16 cellular contexts compared by ENCODE assay signal in genomic region chr5:10335711-10336470, GRCh38. TPM values are rescaled to one million over a fixed set of nuclear protein-coding genes. Genes with fewer than 3 reads are reported as not detected.
DNase-seq lines count a peak whose midpoint lies in the region; ATAC-seq and TF ChIP-seq lines count a peak whose summit lies in the region.
"Had no signal": no experiment of that assay in that cellular context is flagged by ENCODE, and none has a peak within 500 bp of the region (broad histone marks: within the 10 kb centered on the region; RNA-seq: fewer than 3 reads in every experiment).

No MANE protein-coding gene starts in this region.

- H3K4me3 Mint-ChIP-seq in activated CD8-positive, alpha-beta memory T cell treated with anti-CD3 and anti-CD28 coated beads, Interleukin-2, amount 10 ng/mL, durations not matched to agents 7 days and 5 days = no peak overlapping the region
- no peak overlapping the region for H3K4me3 Mint-ChIP-seq in stimulated activated naive CD8-positive, alpha-beta T cell treated with anti-CD3 and anti-CD28 coated beads, Interleukin-15, amount 100 ng/mL, for 72 hours

- H3K27ac Mint-ChIP-seq in activated CD8-positive, alpha-beta memory T cell treated with anti-CD3 and anti-CD28 coated beads, Interleukin-2, amount 10 ng/mL, durations not matched to agents 7 days and 5 days = no peak overlapping the region
- H3K27ac Mint-ChIP-seq in stimulated activated naive CD8-positive, alpha-beta T cell treated with anti-CD3 and anti-CD28 coated beads, Interleukin-15, amount 100 ng/mL, for 72 hours = no peak overlapping the region
- H3K27ac Mint-ChIP-seq: IgD-negative memory B cell had no signal

- 70% methylated on average over 14 of the region's 14 CpGs for WGBS in liver

- H3K4me1 Mint-ChIP-seq in activated CD8-positive, alpha-beta memory T cell treated with anti-CD3 and anti-CD28 coated beads, Interleukin-2, amount 10 ng/mL, durations not matched to agents 7 days and 5 days = peaks cover 8% of the 10 kb centered on the region
- peaks cover 11% of the 10 kb centered on the region for H3K4me1 Mint-ChIP-seq in stimulated activated naive CD8-positive, alpha-beta T cell treated with anti-CD3 and anti-CD28 coated beads, Interleukin-15, amount 100 ng/mL, for 72 hours

- no peaks in the 10 kb centered on the region for H3K36me3 Mint-ChIP-seq in activated CD8-positive, alpha-beta memory T cell treated with anti-CD3 and anti-CD28 coated beads, Interleukin-2, amount 10 ng/mL, durations not matched to agents 7 days and 5 days
- H3K36me3 Mint-ChIP-seq: IgD-negative memory B cell had no signal

- CTCF ChIA-PET in activated CD8-positive, alpha-beta memory T cell treated with anti-CD3 and anti-CD28 coated beads, Interleukin-2, amount 10 ng/mL, durations not matched to agents 7 days and 5 days (lab: Charles Lee) = interaction anchor here (1.2 kb wide), 1 partner anchor 52 kb away, joined by 3 read pairs; no protein-coding TSS in a partner anchor

- intact Hi-C loops in Right ventricle myocardium inferior (cut with DNase I) = no loop called here

- peaks cover 40% of the 10 kb centered on the region for H3K27me3 Mint-ChIP-seq in activated CD8-positive, alpha-beta memory T cell treated with anti-CD3 and anti-CD28 coated beads, Interleukin-2, amount 10 ng/mL, durations not matched to agents 7 days and 5 days
- H3K27me3 Mint-ChIP-seq in stimulated activated naive CD8-positive, alpha-beta T cell treated with anti-CD3 and anti-CD28 coated beads, Interleukin-15, amount 100 ng/mL, for 72 hours = peaks cover 49% of the 10 kb centered on the region

- TF ChIP-seq CTCF in right atrium auricular region (IDR thresholded peaks at IDR 0.05) = no peak
- TF ChIP-seq CTCF in liver (IDR thresholded peaks at IDR 0.05; ENCODE audit: low read depth, low read length, missing input control) = no peak

- peak overlapping the region in 1 of 2 donors; percentile 55 for H3K9ac ChIP-seq in liver (ENCODE audit: low read depth in 1 of 2, low read length in 2 of 2)

- H3K36me3 ChIP-seq in right atrium auricular region (no peaks in the 10 kb centered on the region), liver (ENCODE audit: control insufficient read depth in 4 of 4, insufficient read depth in 3 of 4, low read depth in 1 of 4, low read length in 3 of 4) (no peaks in the 10 kb centered on the region)
- H3K36me3 ChIP-seq: BE2C, Peyer's patch had no signal

- ATAC-seq in Right ventricle myocardium inferior (no peak), HG02852 (IDR thresholded peaks at IDR 0.05; ENCODE audit: unreplicated experiment) (no peak), GM21825 (IDR thresholded peaks at IDR 0.05; ENCODE audit: unreplicated experiment) (no peak)
- no peak for ATAC-seq in activated CD8-positive, alpha-beta memory T cell treated with anti-CD3 and anti-CD28 coated beads, Interleukin-2, amount 10 ng/mL, durations not matched to agents 7 days and 5 days
- ATAC-seq in stimulated activated naive CD8-positive, alpha-beta T cell treated with anti-CD3 and anti-CD28 coated beads, Interleukin-15, amount 100 ng/mL, for 72 hours = no peak

- TF ChIP-seq RAD21 in liver (IDR thresholded peaks at IDR 0.05) = peak; percentile 45 to 57

- H3K4me3 ChIP-seq in right atrium auricular region = no peak overlapping the region
- H3K4me3 ChIP-seq in liver (ENCODE audit: low read depth in 1 of 3, low read length in 3 of 3) = no peak overlapping the region
- H3K4me3 ChIP-seq: Peyer's patch had no signal

- H3K27ac ChIP-seq in right atrium auricular region = peak overlapping the region; percentile 4 to 15
- peak overlapping the region; percentile 76 to 84 for H3K27ac ChIP-seq in liver (ENCODE audit: low read depth in 1 of 2, low read length in 2 of 2)
- H3K27ac ChIP-seq: Peyer's patch had no signal

- peak; percentile 49 for DNase-seq in right atrium auricular region (ENCODE audit: low spot score)
- no peak for DNase-seq in Right ventricle myocardium inferior (ENCODE audit: missing footprints)
- peak; percentile 19 for DNase-seq in activated CD8-positive, alpha-beta memory T cell treated with anti-CD3 and anti-CD28 coated beads, Interleukin-2, amount 10 ng/mL, durations not matched to agents 7 days and 5 days
- no peak for DNase-seq in stimulated activated naive CD8-positive, alpha-beta T cell treated with anti-CD3 and anti-CD28 coated beads, Interleukin-15, amount 100 ng/mL, for 72 hours
- DNase-seq: BE2C, DMS 273 treated with DMSO at 0.1 percent for 48 hours, NCI-H1105 treated with DMSO at 0.1 percent for 48 hours, NCI-H187 treated with DMSO at 0.1 percent for 48 hours, NCI-H446, NCI-H748 treated with DMSO at 0.1 percent for 48 hours, Peyer's patch, SHP77 treated with DMSO at 0.1 percent for 48 hours had no signal

- H3K4me1 ChIP-seq in right atrium auricular region (peaks cover 0 to 30% of the 10 kb centered on the region in 2 donors), liver (ENCODE audit: control insufficient read depth in 4 of 4, insufficient read depth in 4 of 4, low read length in 3 of 4) (peaks cover 7 to 43% (median 28%) of the 10 kb centered on the region in 4 donors)

- H3K9me3 ChIP-seq in right atrium auricular region (no peaks in the 10 kb centered on the region), liver (ENCODE audit: control insufficient read depth in 4 of 4, low read length in 3 of 4) (no peaks in the 10 kb centered on the region)
- H3K9me3 ChIP-seq: BE2C, Peyer's patch had no signal

- H3K27me3 ChIP-seq in right atrium auricular region (no peaks in the 10 kb centered on the region), liver (ENCODE audit: control insufficient read depth in 4 of 4, insufficient read depth in 4 of 4, low read length in 3 of 4) (no peaks in the 10 kb centered on the region)
- H3K27me3 ChIP-seq: BE2C, Peyer's patch had no signal

- H3K9me3 Mint-ChIP-seq in activated CD8-positive, alpha-beta memory T cell treated with anti-CD3 and anti-CD28 coated beads, Interleukin-2, amount 10 ng/mL, durations not matched to agents 7 days and 5 days (ENCODE audit: low read depth) = no peaks in the 10 kb centered on the region
- H3K9me3 Mint-ChIP-seq in stimulated activated naive CD8-positive, alpha-beta T cell treated with anti-CD3 and anti-CD28 coated beads, Interleukin-15, amount 100 ng/mL, for 72 hours = no peaks in the 10 kb centered on the region
- H3K9me3 Mint-ChIP-seq: IgD-negative memory B cell had no signal

TF ChIP-seq in liver, 16 proteins besides CTCF, POLR2A, EP300 and RAD21 (continues in another document):
- peak; percentile 92 for TF ChIP-seq YY1 (IDR thresholded peaks at IDR 0.05)
- peak; percentile 51 to 71 for TF ChIP-seq JUND (IDR thresholded peaks at IDR 0.05)
- peak; percentile 69 to 91 for TF ChIP-seq HNF4A (conservative IDR thresholded peaks at IDR 0.05)
- TF ChIP-seq, protein P1, sequence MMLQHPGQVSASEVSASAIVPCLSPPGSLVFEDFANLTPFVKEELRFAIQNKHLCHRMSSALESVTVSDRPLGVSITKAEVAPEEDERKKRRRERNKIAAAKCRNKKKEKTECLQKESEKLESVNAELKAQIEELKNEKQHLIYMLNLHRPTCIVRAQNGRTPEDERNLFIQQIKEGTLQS (IDR thresholded peaks at IDR 0.05) = peak; percentile 96
- TF ChIP-seq HNF4G (IDR thresholded peaks at IDR 0.05) = peak; percentile 31
- TF ChIP-seq EGR1 (IDR thresholded peaks at IDR 0.05; ENCODE audit: low read depth in 2 of 2) = peak in 1 of 2 donors; percentile 53
- TF ChIP-seq, protein P2, sequence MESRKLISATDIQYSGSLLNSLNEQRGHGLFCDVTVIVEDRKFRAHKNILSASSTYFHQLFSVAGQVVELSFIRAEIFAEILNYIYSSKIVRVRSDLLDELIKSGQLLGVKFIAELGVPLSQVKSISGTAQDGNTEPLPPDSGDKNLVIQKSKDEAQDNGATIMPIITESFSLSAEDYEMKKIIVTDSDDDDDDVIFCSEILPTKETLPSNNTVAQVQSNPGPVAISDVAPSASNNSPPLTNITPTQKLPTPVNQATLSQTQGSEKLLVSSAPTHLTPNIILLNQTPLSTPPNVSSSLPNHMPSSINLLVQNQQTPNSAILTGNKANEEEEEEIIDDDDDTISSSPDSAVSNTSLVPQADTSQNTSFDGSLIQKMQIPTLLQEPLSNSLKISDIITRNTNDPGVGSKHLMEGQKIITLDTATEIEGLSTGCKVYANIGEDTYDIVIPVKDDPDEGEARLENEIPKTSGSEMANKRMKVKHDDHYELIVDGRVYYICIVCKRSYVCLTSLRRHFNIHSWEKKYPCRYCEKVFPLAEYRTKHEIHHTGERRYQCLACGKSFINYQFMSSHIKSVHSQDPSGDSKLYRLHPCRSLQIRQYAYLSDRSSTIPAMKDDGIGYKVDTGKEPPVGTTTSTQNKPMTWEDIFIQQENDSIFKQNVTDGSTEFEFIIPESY (IDR thresholded peaks at IDR 0.05) = peak; percentile 85
- peak; percentile 23 for TF ChIP-seq FOXA1 (IDR thresholded peaks at IDR 0.05)
- TF ChIP-seq FOXA2 (IDR thresholded peaks at IDR 0.05) = peak; percentile 71
- peak; percentile 84 for TF ChIP-seq SP1 (IDR thresholded peaks at IDR 0.05)
- TF ChIP-seq GABPA (IDR thresholded peaks at IDR 0.05 in 1 of 2, conservative IDR thresholded peaks at IDR 0.05 in 1 of 2) = peak in 1 of 2 donors; percentile 13
- TF ChIP-seq, protein P3, sequence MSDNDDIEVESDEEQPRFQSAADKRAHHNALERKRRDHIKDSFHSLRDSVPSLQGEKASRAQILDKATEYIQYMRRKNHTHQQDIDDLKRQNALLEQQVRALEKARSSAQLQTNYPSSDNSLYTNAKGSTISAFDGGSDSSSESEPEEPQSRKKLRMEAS (IDR thresholded peaks at IDR 0.05) = peak; percentile 91
- TF ChIP-seq RXRA (IDR thresholded peaks at IDR 0.05) = peak; percentile 74 to 95

RNA-seq across cellular contexts. Expression of gene MARCHF6, which starts 17.6 kb away (rescaled TPM):
- 100 to 1,000 TPM in 1 of 2 donors, 10 to 100 TPM in 1; 89.5 to 103 TPM for total RNA-seq in right atrium auricular region
- total RNA-seq in Right ventricle myocardium inferior = 161 TPM
- total RNA-seq in activated CD8-positive, alpha-beta memory T cell treated with anti-CD3 and anti-CD28 coated beads, Interleukin-2, amount 10 ng/mL, durations not matched to agents 7 days and 5 days = 10 to 100 TPM; 88.5 to 89.9 TPM
- 10 to 100 TPM; 64.8 to 77.7 TPM for total RNA-seq in liver
- 10 to 100 TPM; 20.6 to 60.1 TPM for polyA plus RNA-seq in liver

RNA-seq across cellular contexts. Expression of gene CMBL, which starts 28.2 kb away (rescaled TPM):
- 10 to 100 TPM in 1 of 2 donors, 1 to 10 TPM in 1; 5.9 to 20.7 TPM for total RNA-seq in right atrium auricular region
- 46.2 TPM for total RNA-seq in Right ventricle myocardium inferior
- 1 to 10 TPM; 2.7 to 3.2 TPM for total RNA-seq in activated CD8-positive, alpha-beta memory T cell treated with anti-CD3 and anti-CD28 coated beads, Interleukin-2, amount 10 ng/mL, durations not matched to agents 7 days and 5 days
- 10 to 100 TPM in 1 of 2 donors, 1 to 10 TPM in 1; 6.8 to 33.7 TPM for total RNA-seq in liver
- 10 to 100 TPM; 49.8 to 56.1 TPM for polyA plus RNA-seq in liver
- polyA plus RNA-seq: IgD-negative memory B cell had no signal

Comparison
In these comparisons a context has a peak if more than half of its experiments do, and no peak if none do; other contexts are left out.
1. DNase-seq: peak in right atrium auricular region (single experiment) and activated CD8-positive, alpha-beta memory T cell treated with anti-CD3 and anti-CD28 coated beads, Interleukin-2, amount 10 ng/mL, durations not matched to agents 7 days and 5 days (single experiment); none in Right ventricle myocardium inferior (single experiment) and stimulated activated naive CD8-positive, alpha-beta T cell treated with anti-CD3 and anti-CD28 coated beads, Interleukin-15, amount 100 ng/mL, for 72 hours (0 of 2).